1 cellular context compared by ENCODE assay signal in the genomic region with DNA sequence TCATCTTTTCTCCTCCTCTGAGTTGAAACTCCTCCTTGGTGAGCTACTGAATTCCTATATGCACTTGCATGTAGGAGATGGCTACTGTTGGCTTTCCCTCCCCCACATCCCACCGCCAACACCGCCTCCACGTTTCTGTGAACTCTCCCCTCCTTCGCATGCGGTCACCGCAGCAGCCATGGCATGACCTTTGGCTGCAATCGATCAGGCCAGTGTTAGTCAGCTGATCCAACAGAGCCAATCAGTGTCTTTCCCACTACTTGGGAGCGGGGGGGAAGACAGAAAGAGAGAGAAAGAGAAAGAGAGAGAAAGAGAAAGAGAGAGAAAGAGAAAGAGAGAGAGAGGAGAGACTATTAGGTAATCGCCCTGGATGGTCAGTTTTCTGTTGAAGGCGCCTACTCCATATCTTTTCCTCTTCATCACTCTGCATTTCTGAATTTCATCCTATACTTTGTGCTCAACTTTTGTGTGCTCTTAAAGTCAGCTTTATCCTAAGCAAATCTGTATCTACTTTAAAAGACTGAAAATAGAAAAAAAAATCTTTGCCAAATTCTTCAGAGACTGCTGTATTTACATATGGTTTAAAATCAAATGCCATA.
TF ChIP-seq lines count a peak whose summit lies in the region.

No MANE protein-coding gene starts in this region.

TF ChIP-seq in HepG2, 621 proteins besides CTCF, POLR2A, EP300 and RAD21 (continued from another document and continues in another):
- TF ChIP-seq, protein P1, sequence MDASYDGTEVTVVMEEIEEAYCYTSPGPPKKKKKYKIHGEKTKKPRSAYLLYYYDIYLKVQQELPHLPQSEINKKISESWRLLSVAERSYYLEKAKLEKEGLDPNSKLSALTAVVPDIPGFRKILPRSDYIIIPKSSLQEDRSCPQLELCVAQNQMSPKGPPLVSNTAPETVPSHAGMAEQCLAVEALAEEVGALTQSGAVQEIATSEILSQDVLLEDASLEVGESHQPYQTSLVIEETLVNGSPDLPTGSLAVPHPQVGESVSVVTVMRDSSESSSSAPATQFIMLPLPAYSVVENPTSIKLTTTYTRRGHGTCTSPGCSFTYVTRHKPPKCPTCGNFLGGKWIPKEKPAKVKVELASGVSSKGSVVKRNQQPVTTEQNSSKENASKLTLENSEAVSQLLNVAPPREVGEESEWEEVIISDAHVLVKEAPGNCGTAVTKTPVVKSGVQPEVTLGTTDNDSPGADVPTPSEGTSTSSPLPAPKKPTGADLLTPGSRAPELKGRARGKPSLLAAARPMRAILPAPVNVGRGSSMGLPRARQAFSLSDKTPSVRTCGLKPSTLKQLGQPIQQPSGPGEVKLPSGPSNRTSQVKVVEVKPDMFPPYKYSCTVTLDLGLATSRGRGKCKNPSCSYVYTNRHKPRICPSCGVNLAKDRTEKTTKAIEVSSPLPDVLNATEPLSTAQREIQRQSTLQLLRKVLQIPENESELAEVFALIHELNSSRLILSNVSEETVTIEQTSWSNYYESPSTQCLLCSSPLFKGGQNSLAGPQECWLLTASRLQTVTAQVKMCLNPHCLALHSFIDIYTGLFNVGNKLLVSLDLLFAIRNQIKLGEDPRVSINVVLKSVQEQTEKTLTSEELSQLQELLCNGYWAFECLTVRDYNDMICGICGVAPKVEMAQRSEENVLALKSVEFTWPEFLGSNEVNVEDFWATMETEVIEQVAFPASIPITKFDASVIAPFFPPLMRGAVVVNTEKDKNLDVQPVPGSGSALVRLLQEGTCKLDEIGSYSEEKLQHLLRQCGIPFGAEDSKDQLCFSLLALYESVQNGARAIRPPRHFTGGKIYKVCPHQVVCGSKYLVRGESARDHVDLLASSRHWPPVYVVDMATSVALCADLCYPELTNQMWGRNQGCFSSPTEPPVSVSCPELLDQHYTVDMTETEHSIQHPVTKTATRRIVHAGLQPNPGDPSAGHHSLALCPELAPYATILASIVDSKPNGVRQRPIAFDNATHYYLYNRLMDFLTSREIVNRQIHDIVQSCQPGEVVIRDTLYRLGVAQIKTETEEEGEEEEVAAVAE (CRISPR knock-in tag; IDR thresholded peaks at IDR 0.05; ENCODE audit: borderline replicate concordance) = peak; percentile 80
- TF ChIP-seq NR1H2 (CRISPR knock-in tag; IDR thresholded peaks at IDR 0.05; ENCODE audit: borderline replicate concordance, low read depth) (peak; percentile 86; the same call in 1 of the 2 replicates), IKZF5 (CRISPR knock-in tag; IDR thresholded peaks at IDR 0.05) (peak; percentile 86), JDP2 (CRISPR knock-in tag; IDR thresholded peaks at IDR 0.05; ENCODE audit: borderline replicate concordance) (peak; percentile 69; the same call in 1 of the 2 replicates), XRCC5 (optimal IDR thresholded peaks at IDR 0.05; ENCODE audit: low read length) (no peak), HES4 (CRISPR knock-in tag; IDR thresholded peaks at IDR 0.05; ENCODE audit: borderline replicate concordance) (peak; percentile 96), SPEN (CRISPR knock-in tag; IDR thresholded peaks at IDR 0.05; ENCODE audit: low read depth) (peak; percentile 89), SKIL (CRISPR knock-in tag; IDR thresholded peaks at IDR 0.05; ENCODE audit: borderline replicate concordance) (peak; percentile 83), ZNF136 (CRISPR knock-in tag; IDR thresholded peaks at IDR 0.05; ENCODE audit: low read depth) (no peak), HOXA5 (CRISPR knock-in tag; IDR thresholded peaks at IDR 0.05) (no peak), SRSF9 (IDR thresholded peaks at IDR 0.05; ENCODE audit: borderline replicate concordance, insufficient read depth, low read depth, low read length, poor library complexity, severe bottlenecking) (no peak), SATB2 (CRISPR knock-in tag; IDR thresholded peaks at IDR 0.05) (0 out of 2 replicates have a peak, but pooled peaks have one; percentile 78), ADNP (CRISPR knock-in tag; IDR thresholded peaks at IDR 0.05) (no peak), TRAFD1 (CRISPR knock-in tag; IDR thresholded peaks at IDR 0.05; ENCODE audit: borderline replicate concordance) (no peak), ZNF567 (CRISPR knock-in tag; IDR thresholded peaks at IDR 0.05; ENCODE audit: borderline replicate concordance) (no peak), ZNF143 (CRISPR knock-in tag; IDR thresholded peaks at IDR 0.05) (0 out of 2 replicates have a peak, but pooled peaks have one; percentile 20), ZMAT3 (CRISPR knock-in tag; conservative IDR thresholded peaks at IDR 0.05) (peak; percentile 97), WIZ (CRISPR knock-in tag; IDR thresholded peaks at IDR 0.05) (peak; percentile 95; the same call in 1 of the 2 replicates), ZNF3 (CRISPR knock-in tag; IDR thresholded peaks at IDR 0.05) (no peak), POLR2AphosphoS5 (IDR thresholded peaks at IDR 0.05; ENCODE audit: low read depth, low read length) (no peak), ZNF546 (CRISPR knock-in tag; conservative IDR thresholded peaks at IDR 0.05) (peak; percentile 68; the same call in 1 of the 2 replicates), ZMYM3 (CRISPR knock-in tag; IDR thresholded peaks at IDR 0.05) (peak; percentile 76; the same call in 1 of the 2 replicates), ZNF20 (CRISPR knock-in tag; IDR thresholded peaks at IDR 0.05) (0 out of 2 replicates have a peak, but pooled peaks have one; percentile 50), DNMT3B (CRISPR knock-in tag; conservative IDR thresholded peaks at IDR 0.05) (peak; percentile 94; the same call in 1 of the 2 replicates), GATAD1 (CRISPR knock-in tag; IDR thresholded peaks at IDR 0.05) (peak; percentile 75), ZXDC (CRISPR knock-in tag; IDR thresholded peaks at IDR 0.05) (no peak), MEF2D (CRISPR knock-in tag; IDR thresholded peaks at IDR 0.05) (peak; percentile 90), PCBP2 (optimal IDR thresholded peaks at IDR 0.05; ENCODE audit: low read depth, low read length, poor library complexity, severe bottlenecking) (no peak), TARDBP (CRISPR knock-in tag; IDR thresholded peaks at IDR 0.05) (peak; percentile 94), ZHX1 (CRISPR knock-in tag; IDR thresholded peaks at IDR 0.05; ENCODE audit: low read depth) (peak; percentile 94; the same call in 1 of the 2 replicates), ZNF460 (CRISPR knock-in tag; IDR thresholded peaks at IDR 0.05; ENCODE audit: borderline replicate concordance) (no peak)
- TF ChIP-seq, protein P2, sequence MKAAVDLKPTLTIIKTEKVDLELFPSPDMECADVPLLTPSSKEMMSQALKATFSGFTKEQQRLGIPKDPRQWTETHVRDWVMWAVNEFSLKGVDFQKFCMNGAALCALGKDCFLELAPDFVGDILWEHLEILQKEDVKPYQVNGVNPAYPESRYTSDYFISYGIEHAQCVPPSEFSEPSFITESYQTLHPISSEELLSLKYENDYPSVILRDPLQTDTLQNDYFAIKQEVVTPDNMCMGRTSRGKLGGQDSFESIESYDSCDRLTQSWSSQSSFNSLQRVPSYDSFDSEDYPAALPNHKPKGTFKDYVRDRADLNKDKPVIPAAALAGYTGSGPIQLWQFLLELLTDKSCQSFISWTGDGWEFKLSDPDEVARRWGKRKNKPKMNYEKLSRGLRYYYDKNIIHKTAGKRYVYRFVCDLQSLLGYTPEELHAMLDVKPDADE (CRISPR knock-in tag; IDR thresholded peaks at IDR 0.05) = peak; percentile 93
- TF ChIP-seq, protein P3, sequence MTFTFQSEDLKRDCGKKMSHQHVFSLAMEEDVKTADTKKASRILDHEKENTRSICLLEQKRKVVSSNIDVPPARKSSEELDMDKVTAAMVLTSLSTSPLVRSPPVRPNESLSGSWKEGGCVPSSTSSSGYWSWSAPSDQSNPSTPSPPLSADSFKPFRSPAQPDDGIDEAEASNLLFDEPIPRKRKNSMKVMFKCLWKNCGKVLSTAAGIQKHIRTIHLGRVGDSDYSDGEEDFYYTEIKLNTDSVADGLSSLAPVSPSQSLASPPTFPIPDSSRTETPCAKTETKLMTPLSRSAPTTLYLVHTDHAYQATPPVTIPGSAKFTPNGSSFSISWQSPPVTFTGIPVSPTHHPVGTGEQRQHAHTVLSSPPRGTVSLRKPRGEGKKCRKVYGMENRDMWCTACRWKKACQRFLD (CRISPR knock-in tag; IDR thresholded peaks at IDR 0.05; ENCODE audit: borderline replicate concordance) = peak; percentile 85; the same call in 1 of the 2 replicates
- TF ChIP-seq, protein P4, sequence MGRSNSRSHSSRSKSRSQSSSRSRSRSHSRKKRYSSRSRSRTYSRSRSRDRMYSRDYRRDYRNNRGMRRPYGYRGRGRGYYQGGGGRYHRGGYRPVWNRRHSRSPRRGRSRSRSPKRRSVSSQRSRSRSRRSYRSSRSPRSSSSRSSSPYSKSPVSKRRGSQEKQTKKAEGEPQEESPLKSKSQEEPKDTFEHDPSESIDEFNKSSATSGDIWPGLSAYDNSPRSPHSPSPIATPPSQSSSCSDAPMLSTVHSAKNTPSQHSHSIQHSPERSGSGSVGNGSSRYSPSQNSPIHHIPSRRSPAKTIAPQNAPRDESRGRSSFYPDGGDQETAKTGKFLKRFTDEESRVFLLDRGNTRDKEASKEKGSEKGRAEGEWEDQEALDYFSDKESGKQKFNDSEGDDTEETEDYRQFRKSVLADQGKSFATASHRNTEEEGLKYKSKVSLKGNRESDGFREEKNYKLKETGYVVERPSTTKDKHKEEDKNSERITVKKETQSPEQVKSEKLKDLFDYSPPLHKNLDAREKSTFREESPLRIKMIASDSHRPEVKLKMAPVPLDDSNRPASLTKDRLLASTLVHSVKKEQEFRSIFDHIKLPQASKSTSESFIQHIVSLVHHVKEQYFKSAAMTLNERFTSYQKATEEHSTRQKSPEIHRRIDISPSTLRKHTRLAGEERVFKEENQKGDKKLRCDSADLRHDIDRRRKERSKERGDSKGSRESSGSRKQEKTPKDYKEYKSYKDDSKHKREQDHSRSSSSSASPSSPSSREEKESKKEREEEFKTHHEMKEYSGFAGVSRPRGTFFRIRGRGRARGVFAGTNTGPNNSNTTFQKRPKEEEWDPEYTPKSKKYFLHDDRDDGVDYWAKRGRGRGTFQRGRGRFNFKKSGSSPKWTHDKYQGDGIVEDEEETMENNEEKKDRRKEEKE (IDR thresholded peaks at IDR 0.05) = no peak
